14 cellular contexts compared by ENCODE assay signal in the genomic region with DNA sequence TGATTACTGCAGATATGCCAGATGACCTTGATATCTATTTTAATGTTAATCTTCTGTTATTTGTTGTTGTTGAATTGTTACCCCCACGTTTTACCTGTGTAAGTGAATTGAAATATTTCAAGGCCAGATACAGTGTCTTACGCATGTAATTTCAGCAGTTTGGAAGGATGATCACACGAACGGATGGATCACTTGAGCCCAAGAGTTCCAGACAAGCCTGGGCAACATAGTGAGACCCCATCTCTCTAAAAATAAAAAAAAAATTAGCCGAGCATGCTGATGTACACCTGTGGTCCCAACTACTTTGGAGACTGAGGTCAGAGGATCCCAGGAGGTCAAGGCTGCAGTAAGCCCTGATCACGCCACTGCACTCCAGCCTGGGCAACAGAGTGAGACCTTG. TPM values are rescaled to one million over a fixed set of nuclear protein-coding genes. Genes with fewer than 3 reads are reported as not detected.
A peak's percentile ranks its signal among the peaks of the same experiment; 100 is the strongest.
DNase-seq lines count a peak whose midpoint lies in the region; ATAC-seq, FAIRE-seq and TF ChIP-seq lines count a peak whose summit lies in the region.
"Had no signal": no experiment of that assay in that cellular context is flagged by ENCODE, and none has a peak within 500 bp of the region (broad histone marks: within the 10 kb centered on the region; RNA-seq: fewer than 3 reads in every experiment).

No MANE protein-coding gene starts in this region.

- TF ChIP-seq EP300 in A549 (IDR thresholded peaks at IDR 0.05), result no peak

- peaks cover 0 to 11% (median 6%) of the 10 kb centered on the region in 4 donors for H3K36me3 ChIP-seq in liver (ENCODE audit: control insufficient read depth in 4 of 4, insufficient read depth in 3 of 4, low read depth in 1 of 4, low read length in 3 of 4)
- peaks cover 5% of the 10 kb centered on the region for H3K36me3 ChIP-seq in effector memory CD4-positive, alpha-beta T cell (ENCODE audit: control insufficient read depth, insufficient read depth, low read length)

- peaks cover 7% of the 10 kb centered on the region for H3K9me3 Mint-ChIP-seq in activated T-helper 1 cell treated with anti-CD3 and anti-CD28 coated beads, Interleukin-12 subunit alpha, Interleukin-12 subunit beta, Interleukin-2, Interleukin-4 antibody, amounts not matched to agents 30 ng/mL and 10 ng/mL and 1 ng/mL, durations not matched to agents 14 hours and 24 hours and 36 hours

- H3K4me1 ChIP-seq in A549 (peaks cover 13% of the 10 kb centered on the region), liver (ENCODE audit: control insufficient read depth in 4 of 4, insufficient read depth in 4 of 4, low read length in 3 of 4) (no peaks in the 10 kb centered on the region)
- no peaks in the 10 kb centered on the region for H3K4me1 ChIP-seq in effector memory CD4-positive, alpha-beta T cell (ENCODE audit: control insufficient read depth, insufficient read depth, low read length, poor library complexity, severe bottlenecking)

- H3K4me3 Mint-ChIP-seq in activated T-helper 1 cell treated with anti-CD3 and anti-CD28 coated beads, Interleukin-12 subunit alpha, Interleukin-12 subunit beta, Interleukin-2, Interleukin-4 antibody, amounts not matched to agents 30 ng/mL and 10 ng/mL and 1 ng/mL, durations not matched to agents 14 hours and 24 hours and 36 hours, result no peak overlapping the region
- H3K4me3 Mint-ChIP-seq: nephron progenitor cell had no signal

- no peak overlapping the region for H3K4me3 ChIP-seq in A549
- no peak overlapping the region for H3K4me3 ChIP-seq in liver (ENCODE audit: low read depth in 1 of 3, low read length in 3 of 3)
- no peak overlapping the region for H3K4me3 ChIP-seq in effector memory CD4-positive, alpha-beta T cell (ENCODE audit: insufficient read depth, low read depth, low read length, poor library complexity, severe bottlenecking)

- H3K27ac Mint-ChIP-seq in activated T-helper 1 cell treated with anti-CD3 and anti-CD28 coated beads, Interleukin-12 subunit alpha, Interleukin-12 subunit beta, Interleukin-2, Interleukin-4 antibody, amounts not matched to agents 30 ng/mL and 10 ng/mL and 1 ng/mL, durations not matched to agents 14 hours and 24 hours and 36 hours, result peak overlapping the region; percentile 24
- H3K27ac Mint-ChIP-seq: nephron progenitor cell had no signal

- POLR2A ChIA-PET in A549 (lab: Yijun Ruan, JAX), result no interaction called here

- CTCF ChIA-PET in A549 (lab: Yijun Ruan, JAX), result interaction anchor here (0.6 kb wide), 2 partner anchors 371 to 1207 kb away, joined by 3 read pairs; no protein-coding TSS in a partner anchor

- H3K27ac ChIP-seq in A549, result peak overlapping the region; percentile 59 to 60; a peak in 5 of 6 replicates
- H3K27ac ChIP-seq in liver (ENCODE audit: low read depth in 1 of 2, low read length in 2 of 2), result peak overlapping the region; percentile 53 to 57
- H3K27ac ChIP-seq in effector memory CD4-positive, alpha-beta T cell (ENCODE audit: insufficient read depth, low read length, poor library complexity, severe bottlenecking), result no peak overlapping the region

- H3K4me2 ChIP-seq in A549, result peak overlapping the region; percentile 38; the same call in 2 of the 3 replicates

- intact Hi-C loops in activated T-helper 1 cell treated with anti-CD3 and anti-CD28 coated beads, Interleukin-12 subunit alpha, Interleukin-12 subunit beta, Interleukin-2, Interleukin-4 antibody, amounts not matched to agents 30 ng/mL and 10 ng/mL and 1 ng/mL, durations not matched to agents 14 hours and 24 hours and 36 hours (cut with micrococcal nuclease), result no loop called here

- 79% methylated on average over 6 of the region's 6 CpGs for WGBS in A549 (ENCODE audit: missing lambda C conversion rate)
- 88% methylated on average over 6 of the region's 6 CpGs for WGBS in liver

- no peak for TF ChIP-seq POLR2A in A549 (IDR thresholded peaks at IDR 0.05; ENCODE audit: low read length)

- ATAC-seq in A549 (no peak), GM19035 (IDR thresholded peaks at IDR 0.05; ENCODE audit: unreplicated experiment) (peak; percentile 6), GM19395 (IDR thresholded peaks at IDR 0.05; ENCODE audit: unreplicated experiment) (no peak), HG02852 (IDR thresholded peaks at IDR 0.05; ENCODE audit: unreplicated experiment) (no peak)

- H3K9me3 ChIP-seq in A549, result peaks cover 5% of the 10 kb centered on the region; the same call in 1 of the 3 replicates
- no peaks in the 10 kb centered on the region for H3K9me3 ChIP-seq in liver (ENCODE audit: control insufficient read depth in 4 of 4, low read length in 3 of 4)
- no peaks in the 10 kb centered on the region for H3K9me3 ChIP-seq in effector memory CD4-positive, alpha-beta T cell (ENCODE audit: control insufficient read depth, low read length)

- DNase-seq in A549 (ENCODE audit: low read depth in 1 of 2, low spot score in 1 of 2) (no peak), HT-29 (ENCODE audit: low spot score) (no peak)
- no peak for DNase-seq in activated T-helper 1 cell treated with anti-CD3 and anti-CD28 coated beads, Interleukin-12 subunit alpha, Interleukin-12 subunit beta, Interleukin-2, Interleukin-4 antibody, amounts not matched to agents 30 ng/mL and 10 ng/mL and 1 ng/mL, durations not matched to agents 14 hours and 24 hours and 36 hours (ENCODE audit: low spot score)
- DNase-seq in effector memory CD4-positive, alpha-beta T cell, result no peak
- DNase-seq: activated effector memory CD4-positive, alpha-beta T cell treated with anti-CD3 and anti-CD28 coated beads, Interleukin-2, amount 50 U/mL, for 16 hours; CD4-positive, alpha-beta memory T cell; effector CD8-positive, alpha-beta T cell; NCI-H1048; nephron progenitor cell; stimulated activated naive CD4-positive, alpha-beta T cell had no signal

- no peak for FAIRE-seq in A549 (lab: Jason Lieb, UNC)

- H3K27me3 Mint-ChIP-seq in activated T-helper 1 cell treated with anti-CD3 and anti-CD28 coated beads, Interleukin-12 subunit alpha, Interleukin-12 subunit beta, Interleukin-2, Interleukin-4 antibody, amounts not matched to agents 30 ng/mL and 10 ng/mL and 1 ng/mL, durations not matched to agents 14 hours and 24 hours and 36 hours (ENCODE audit: insufficient read depth), result no peaks in the 10 kb centered on the region
- H3K27me3 Mint-ChIP-seq: CD4-positive, alpha-beta memory T cell had no signal

- TF ChIP-seq CTCF in A549 (IDR thresholded peaks at IDR 0.05) (no peak), liver (IDR thresholded peaks at IDR 0.05; ENCODE audit: low read depth, low read length, missing input control) (no peak)

- H3K9ac ChIP-seq in liver (ENCODE audit: low read depth in 1 of 2, low read length in 2 of 2), result no peak overlapping the region

- TF ChIP-seq RAD21 in A549 (conservative IDR thresholded peaks at IDR 0.05 in 1 of 2, IDR thresholded peaks at IDR 0.05 in 1 of 2), result no peak
- TF ChIP-seq RAD21 in liver (IDR thresholded peaks at IDR 0.05), result no peak

- peaks cover 35% of the 10 kb centered on the region for H3K36me3 Mint-ChIP-seq in activated T-helper 1 cell treated with anti-CD3 and anti-CD28 coated beads, Interleukin-12 subunit alpha, Interleukin-12 subunit beta, Interleukin-2, Interleukin-4 antibody, amounts not matched to agents 30 ng/mL and 10 ng/mL and 1 ng/mL, durations not matched to agents 14 hours and 24 hours and 36 hours (ENCODE audit: low read depth)

- H3K4me1 Mint-ChIP-seq in activated T-helper 1 cell treated with anti-CD3 and anti-CD28 coated beads, Interleukin-12 subunit alpha, Interleukin-12 subunit beta, Interleukin-2, Interleukin-4 antibody, amounts not matched to agents 30 ng/mL and 10 ng/mL and 1 ng/mL, durations not matched to agents 14 hours and 24 hours and 36 hours (ENCODE audit: low read depth), result peaks cover 25% of the 10 kb centered on the region

- H3K27me3 ChIP-seq in liver (ENCODE audit: control insufficient read depth in 4 of 4, insufficient read depth in 4 of 4, low read length in 3 of 4), result no peaks in the 10 kb centered on the region
- no peaks in the 10 kb centered on the region for H3K27me3 ChIP-seq in effector memory CD4-positive, alpha-beta T cell (replicated peaks; ENCODE audit: control insufficient read depth, insufficient read depth, low read length, poor library complexity, severe bottlenecking)

TF ChIP-seq in A549, 52 proteins besides CTCF, POLR2A, EP300 and RAD21 (continues in another document):
- TF ChIP-seq SREBF2 (IDR thresholded peaks at IDR 0.05), result no peak
- TF ChIP-seq CBX2 (IDR thresholded peaks at IDR 0.05; ENCODE audit: borderline replicate concordance, low read depth), result no peak
- TF ChIP-seq CHD4 (IDR thresholded peaks at IDR 0.05; ENCODE audit: borderline replicate concordance), result no peak
- no peak for TF ChIP-seq NPAS2 (CRISPR knock-in tag; IDR thresholded peaks at IDR 0.05; ENCODE audit: borderline replicate concordance)

TF ChIP-seq in liver, 16 proteins besides CTCF, POLR2A, EP300 and RAD21 (continues in another document):
- TF ChIP-seq, protein P1, sequence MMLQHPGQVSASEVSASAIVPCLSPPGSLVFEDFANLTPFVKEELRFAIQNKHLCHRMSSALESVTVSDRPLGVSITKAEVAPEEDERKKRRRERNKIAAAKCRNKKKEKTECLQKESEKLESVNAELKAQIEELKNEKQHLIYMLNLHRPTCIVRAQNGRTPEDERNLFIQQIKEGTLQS (IDR thresholded peaks at IDR 0.05), result no peak
- TF ChIP-seq FOXA2 (IDR thresholded peaks at IDR 0.05) (no peak), HNF4G (IDR thresholded peaks at IDR 0.05) (no peak)

RNA-seq across cellular contexts. Expression of a gene that starts 32.2 kb away (rescaled TPM):
- polyA plus RNA-seq in A549 (2011; rRNA removed), result 59.3 and 64.8 TPM in 2 replicates
- 79.9 and 95.6 TPM in 2 replicates for polyA plus RNA-seq in A549 (2012; cell fraction: cytosol; rRNA removed)
- 40.9 and 51.4 TPM in 2 replicates for polyA plus RNA-seq in A549 (2012; cell fraction: nucleus; rRNA removed)
- 44.3 to 52.5 TPM (median 48.8 TPM) in 3 replicates for polyA plus RNA-seq in A549 (2017; fragmentation: RNase III; extraction: RNeasy Plus Mini Kit Qiagen cat#74134 plus additional on column Dnase treatment)
- polyA minus RNA-seq in A549 (2011; rRNA and poly(A)+ RNA removed), result 12.6 and 20.8 TPM in 2 replicates
- 14.6 and 17.6 TPM in 2 replicates for total RNA-seq in activated T-helper 1 cell treated with anti-CD3 and anti-CD28 coated beads, Interleukin-12 subunit alpha, Interleukin-12 subunit beta, Interleukin-2, Interleukin-4 antibody, amounts not matched to agents 30 ng/mL and 10 ng/mL and 1 ng/mL, durations not matched to agents 14 hours and 24 hours and 36 hours
- 10 to 100 TPM; 13.0 to 22.0 TPM for total RNA-seq in liver
- 10 to 100 TPM in 1 of 2 donors, 1 to 10 TPM in 1; 8.5 to 25.8 TPM for polyA plus RNA-seq in liver
- 5.9 and 9.7 TPM in 2 replicates for total RNA-seq in HT-29 (2014; rRNA removed; shearing (Covaris generic))

RNA-seq across cellular contexts. Expression of a gene that starts 33.0 kb away (rescaled TPM):
- polyA plus RNA-seq in A549 (2011; rRNA removed) (59.9 and 69.6 TPM in 2 replicates), A549 (2017; fragmentation: RNase III; extraction: RNeasy Plus Mini Kit Qiagen cat#74134 plus additional on column Dnase treatment) (30.4 to 32.6 TPM (median 31.0 TPM) in 3 replicates), liver (1 to 10 TPM; 5.0 to 9.2 TPM)
- 14.1 and 14.6 TPM in 2 replicates for polyA plus RNA-seq in A549 (2012; cell fraction: cytosol; rRNA removed)
- polyA plus RNA-seq in A549 (2012; cell fraction: nucleus; rRNA removed), result 19.0 and 21.8 TPM in 2 replicates
- polyA minus RNA-seq in A549 (2011; rRNA and poly(A)+ RNA removed), result 66.5 and 87.3 TPM in 2 replicates
- 47.6 and 51.6 TPM in 2 replicates for total RNA-seq in activated T-helper 1 cell treated with anti-CD3 and anti-CD28 coated beads, Interleukin-12 subunit alpha, Interleukin-12 subunit beta, Interleukin-2, Interleukin-4 antibody, amounts not matched to agents 30 ng/mL and 10 ng/mL and 1 ng/mL, durations not matched to agents 14 hours and 24 hours and 36 hours
- total RNA-seq in liver, result 10 to 100 TPM; 20.6 to 21.5 TPM
- total RNA-seq in HT-29 (2014; rRNA removed; shearing (Covaris generic)), result 21.8 and 22.2 TPM in 2 replicates
